Comparison of ENCODE assay signal across 10 cellular contexts in the genomic region with DNA sequence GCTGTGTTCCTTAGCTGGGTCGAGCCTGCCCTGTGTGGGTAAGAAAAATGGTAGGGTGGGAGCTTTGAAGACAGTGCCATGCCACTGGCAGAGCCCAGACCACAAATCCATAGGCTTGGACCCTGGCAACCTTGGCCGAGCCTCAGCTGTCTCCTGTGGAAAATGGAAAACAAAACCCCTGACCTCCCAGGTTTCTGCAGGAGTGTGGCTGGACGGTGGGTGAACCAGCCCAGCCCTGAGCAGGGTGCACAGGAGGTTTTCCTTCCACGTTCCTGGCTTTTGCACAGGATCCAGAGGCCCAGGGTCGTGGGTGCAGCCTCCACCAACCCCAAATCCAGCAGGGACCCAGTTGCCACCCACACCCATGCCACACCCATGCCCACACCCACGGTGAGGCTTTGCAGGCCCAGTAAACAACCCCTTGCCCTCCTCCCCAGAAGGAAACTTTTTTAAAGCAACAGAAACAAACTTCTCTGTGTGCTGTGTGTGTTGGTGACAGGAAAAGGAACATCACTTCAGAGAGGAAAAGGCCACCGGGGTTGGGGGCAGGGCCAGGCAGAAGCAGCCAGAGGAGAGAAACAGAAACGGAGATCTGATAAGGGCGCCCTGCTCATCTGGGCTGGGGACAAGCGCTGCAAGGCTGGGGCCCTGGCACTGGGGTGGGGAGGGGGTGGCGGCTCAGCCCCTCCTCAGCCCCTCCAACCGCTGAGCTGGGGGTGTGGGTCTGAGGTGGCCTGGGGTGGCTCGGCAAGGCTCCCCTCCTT. TPM values are rescaled to one million over a fixed set of nuclear protein-coding genes. Genes with fewer than 3 reads are reported as not detected.
DNase-seq lines count a peak whose midpoint lies in the region; ATAC-seq and TF ChIP-seq lines count a peak whose summit lies in the region.
"Had no signal": no experiment of that assay in that cellular context is flagged by ENCODE, and none has a peak within 500 bp of the region (broad histone marks: within the 10 kb centered on the region; RNA-seq: fewer than 3 reads in every experiment).

No MANE protein-coding gene starts in this region.

- 83 to 85% methylated on average over 12 to 13 of the region's 13 CpGs for WGBS in aorta, 2 donors

- ATAC-seq in Right ventricle myocardium superior (ENCODE audit: poor library complexity) (peak; percentile 59), memory B cell (ENCODE audit: low read depth) (peak; percentile 69), aorta (ENCODE audit: low FRiP score) (no peak), GM18873 (IDR thresholded peaks at IDR 0.05; ENCODE audit: low FRiP score, unreplicated experiment) (no peak)
- ATAC-seq: body of pancreas had no signal

- H3K36me3 Mint-ChIP-seq in memory B cell: no peaks in the 10 kb centered on the region

- DNase-seq in Right ventricle myocardium superior (no peak), right atrium auricular region (ENCODE audit: low spot score) (no peak), activated T-helper 1 cell treated with Interleukin-2 at 50 U/mL for 16 hours (ENCODE audit: low read depth) (peak; percentile 43), memory B cell (ENCODE audit: low spot score in 2 of 2) (no peak), aorta (peak; percentile 68 to 70), COLO668 (lab: John Stamatoyannopoulos, UW; ENCODE audit: unreplicated experiment) (no peak), NCI-H1436 (lab: John Stamatoyannopoulos, UW) (no peak)

- no peak overlapping the region for H3K4me3 ChIP-seq in right atrium auricular region
- no peak overlapping the region for H3K4me3 ChIP-seq in aorta (ENCODE audit: low read length in 2 of 2)
- H3K4me3 ChIP-seq: body of pancreas, HAP-1 had no signal

- peak overlapping the region; percentile 72 for H3K27ac Mint-ChIP-seq in memory B cell

- H3K27me3 ChIP-seq in right atrium auricular region (no peaks in the 10 kb centered on the region), aorta (ENCODE audit: control insufficient read depth in 1 of 2, insufficient read depth in 2 of 2, low read length in 1 of 2) (no peaks in the 10 kb centered on the region)
- H3K27me3 ChIP-seq: body of pancreas had no signal

- peaks cover 3% of the 10 kb centered on the region for H3K27me3 Mint-ChIP-seq in memory B cell

- H3K4me3 Mint-ChIP-seq in memory B cell: peak overlapping the region; percentile 46

- H3K9me3 ChIP-seq in right atrium auricular region (no peaks in the 10 kb centered on the region), aorta (ENCODE audit: control insufficient read depth, low read length) (no peaks in the 10 kb centered on the region)
- H3K9me3 ChIP-seq: body of pancreas, HAP-1 had no signal

- H3K4me1 Mint-ChIP-seq in memory B cell: peaks cover 6% of the 10 kb centered on the region

- H3K4me1 ChIP-seq in right atrium auricular region: peaks cover 0 to 8% of the 10 kb centered on the region in 2 donors
- no peaks in the 10 kb centered on the region for H3K4me1 ChIP-seq in aorta (ENCODE audit: control insufficient read depth in 1 of 2, insufficient read depth in 2 of 2, low read length in 2 of 2)

- no peak for TF ChIP-seq CTCF in right atrium auricular region (IDR thresholded peaks at IDR 0.05)

- H3K36me3 ChIP-seq in right atrium auricular region (no peaks in the 10 kb centered on the region), aorta (ENCODE audit: control insufficient read depth in 1 of 2, insufficient read depth in 2 of 2, low read length in 1 of 2) (no peaks in the 10 kb centered on the region)
- H3K36me3 ChIP-seq: HAP-1 had no signal

- no peaks in the 10 kb centered on the region for H3K9me3 Mint-ChIP-seq in memory B cell

- no peak overlapping the region for H3K27ac ChIP-seq in right atrium auricular region
- H3K27ac ChIP-seq in aorta (ENCODE audit: low read depth in 1 of 2, low read length in 2 of 2): no peak overlapping the region

- intact Hi-C loops in Right ventricle myocardium superior (cut with DNase I) (no loop called here), aorta (cut with DNase I) (no loop called here)

RNA-seq across cellular contexts. Expression of a gene that starts 20.7 kb away (rescaled TPM):
- total RNA-seq in Right ventricle myocardium superior (44.8 TPM), right atrium auricular region (10 to 100 TPM; 59.3 to 71.0 TPM), aorta (10 to 100 TPM; 48.5 to 84.1 TPM)
- 1 to 10 TPM; 7.8 to 8.0 TPM for polyA plus RNA-seq in aorta

Comparison
In these comparisons a context has a peak if more than half of its experiments do, and no peak if none do; other contexts are left out.
1. ATAC-seq: peak in Right ventricle myocardium superior (single experiment) and memory B cell (single experiment); none in aorta (single experiment) and GM18873 (single experiment).
2. DNase-seq: peak in activated T-helper 1 cell treated with Interleukin-2 at 50 U/mL for 16 hours (single experiment) and aorta (2 of 2); none in Right ventricle myocardium superior (single experiment), right atrium auricular region (single experiment), memory B cell (0 of 2), COLO668 (single experiment) and NCI-H1436 (single experiment).